ENCODE assay signal across 11 cellular contexts in the genomic region with DNA sequence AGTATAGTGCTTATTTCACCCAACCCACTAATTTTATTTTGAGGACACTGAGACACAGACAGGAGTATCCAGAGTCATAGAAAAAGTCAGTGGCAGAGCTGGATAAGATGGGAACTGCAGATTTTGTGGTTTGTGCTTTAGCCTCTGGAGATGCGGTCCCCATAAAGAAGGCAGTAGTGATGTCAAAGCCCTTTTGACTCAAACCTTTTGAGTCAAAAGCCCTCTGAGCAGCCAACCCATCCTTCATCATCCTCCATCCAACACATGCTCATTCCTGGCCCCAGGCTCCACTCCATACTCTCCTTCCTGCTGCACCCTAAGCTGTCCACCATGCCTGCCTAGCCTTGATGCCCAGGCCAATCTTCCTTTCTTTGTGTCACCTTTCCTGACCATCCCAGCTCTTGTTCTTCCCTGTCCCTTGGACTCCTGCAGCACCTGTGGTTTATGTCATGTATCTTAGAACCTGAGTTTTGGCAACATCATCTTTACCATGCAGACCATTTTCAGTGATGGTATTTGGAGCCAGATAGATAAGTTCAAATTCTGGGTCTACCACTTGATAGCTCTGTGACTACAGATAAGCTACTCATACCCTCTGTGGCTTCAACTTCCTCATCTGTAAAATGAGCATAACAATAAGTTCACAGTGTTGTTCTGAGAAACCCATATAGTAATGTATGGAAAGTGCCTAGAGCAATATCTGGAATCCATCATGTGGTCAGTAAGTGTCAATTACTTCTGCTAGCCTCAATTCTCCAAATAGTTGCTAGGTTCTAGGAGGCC. TPM values are rescaled to one million over a fixed set of nuclear protein-coding genes. Genes with fewer than 3 reads are reported as not detected.
DNase-seq lines count a peak whose midpoint lies in the region; ATAC-seq, FAIRE-seq and TF ChIP-seq lines count a peak whose summit lies in the region.
"Had no signal": no experiment of that assay in that cellular context is flagged by ENCODE, and none has a peak within 500 bp of the region (broad histone marks: within the 10 kb centered on the region; RNA-seq: fewer than 3 reads in every experiment).

No MANE protein-coding gene starts in this region.

- H3K36me3 ChIP-seq in GM12878 (ENCODE audit: control insufficient read depth in 2 of 2, insufficient read depth in 2 of 2, low read length in 1 of 2), result peaks cover 12 to 17% of the 10 kb centered on the region in 2 experiments

- in situ Hi-C loops in GM12878 (cut with MboI), result no loop called here

- H3K27ac ChIP-seq in GM12878 (ENCODE audit: control insufficient read depth, insufficient read depth), result peak overlapping the region; percentile 92

- RAD21 ChIA-PET in GM12878 (lab: Charles Lee; ENCODE audit: unreplicated experiment), result interaction anchor here (0.6 to 15.7 kb wide), 18 partner anchors 11 to 196 kb away, joined by 3 to 194 read pairs (median 5); partner anchors contain the start of genes CD48, SLAMF1 and SLAMF6

- TF ChIP-seq CTCF in NB4 (IDR thresholded peaks at IDR 0.05; ENCODE audit: low read depth, low read length), result no peak
- no peak for TF ChIP-seq CTCF in GM12878 (IDR thresholded peaks at IDR 0.05 in 2 of 3, conservative IDR thresholded peaks at IDR 0.05 in 1 of 3; ENCODE audit: control insufficient read depth in 2 of 3, extremely low read depth in 1 of 3, insufficient read depth in 1 of 3, low read depth in 3 of 3, low read length in 3 of 3)
- TF ChIP-seq CTCF in progenitor cell of endocrine pancreas (IDR thresholded peaks at IDR 0.05; ENCODE audit: unreplicated experiment), result no peak

- no peaks in the 10 kb centered on the region for H4K20me1 ChIP-seq in GM12878 (ENCODE audit: control insufficient read depth, insufficient read depth)

- H3K9ac ChIP-seq in GM12878 (ENCODE audit: control insufficient read depth, insufficient read depth, low read length), result peak overlapping the region; percentile 3

- TF ChIP-seq POLR2A in NB4 (IDR thresholded peaks at IDR 0.05; ENCODE audit: extremely low read depth, insufficient read length) (no peak), GM12878 (IDR thresholded peaks at IDR 0.05; ENCODE audit: low read depth, low read length) (peak; percentile 76), H54 (IDR thresholded peaks at IDR 0.05; ENCODE audit: low read depth, low read length) (no peak)

- H3K4me3 ChIP-seq in NB4 (ENCODE audit: low read depth, low read length), result no peak overlapping the region
- H3K4me3 ChIP-seq in GM12878, result peak overlapping the region; percentile 18; the same call in 1 of the 2 replicates

- no peaks in the 10 kb centered on the region for H3K9me3 ChIP-seq in GM12878 (replicated peaks; ENCODE audit: control insufficient read depth, insufficient read depth, low read length)

- DNase-seq in GDM1 (lab: John Stamatoyannopoulos, UW) (peak; percentile 39), NB4 (ENCODE audit: low read depth) (peak; percentile 53), GM12878 (ENCODE audit: low read depth, low spot score) (no peak), D341Med (ENCODE audit: low spot score) (no peak), SHP77 treated with DMSO at 0.1 percent for 48 hours (lab: John Stamatoyannopoulos, UW) (no peak), H54 (ENCODE audit: insufficient read length, low spot score) (no peak), progenitor cell of endocrine pancreas (ENCODE audit: low spot score, unreplicated experiment) (no peak)

- FAIRE-seq in GM12878 (lab: Jason Lieb, UNC), result no peak
- no peak for FAIRE-seq in H54 (lab: Jason Lieb, UNC)
- FAIRE-seq: endothelial cell of umbilical vein, TTC549 had no signal

- SMC1A ChIA-PET in GM12878 (lab: Charles Lee; ENCODE audit: uncharacterized antibody, unreplicated experiment), result interaction anchor here (0.8 to 17.6 kb wide), 18 partner anchors 8 to 325 kb away, joined by 3 to 259 read pairs (median 5); partner anchors contain the start of gene SLAMF1

- POLR2A ChIA-PET in GM12878 (lab: Charles Lee), result interaction anchor here (0.5 to 5.9 kb wide), 20 partner anchors 9 to 595 kb away, joined by 3 to 42 read pairs (median 4); partner anchors contain the start of gene SLAMF1

- no peak for TF ChIP-seq RAD21 in GM12878 (IDR thresholded peaks at IDR 0.05; ENCODE audit: insufficient read depth, low read depth, low read length)

- H3K27me3 ChIP-seq in GM12878 (replicated peaks in 1 of 2; ENCODE audit: control insufficient read depth in 2 of 2, insufficient read depth in 2 of 2, low read length in 1 of 2), result no peaks in the 10 kb centered on the region

- H3K4me2 ChIP-seq in GM12878 (ENCODE audit: control insufficient read depth, insufficient read depth), result peak overlapping the region; percentile 66

- peaks cover 11% of the 10 kb centered on the region for H3K4me1 Mint-ChIP-seq in progenitor cell of endocrine pancreas (ENCODE audit: low read depth)

- peaks cover 4% of the 10 kb centered on the region for H3K27me3 Mint-ChIP-seq in progenitor cell of endocrine pancreas

- H3K79me2 ChIP-seq in GM12878 (ENCODE audit: control insufficient read depth, insufficient read depth, low read length), result peaks cover 68% of the 10 kb centered on the region

- peaks cover 83% of the 10 kb centered on the region for H3K4me1 ChIP-seq in GM12878 (ENCODE audit: control insufficient read depth, insufficient read depth, low read length)

- ATAC-seq in GM19328 (IDR thresholded peaks at IDR 0.05; ENCODE audit: unreplicated experiment) (peak; percentile 35), GM12878 (peak; percentile 62)

- BruUV-seq in GM12878 (replicated peaks; lab: Mats Ljungman, UMichigan), result TSS peak; percentile 0

- H3K27ac Mint-ChIP-seq in progenitor cell of endocrine pancreas, result no peak overlapping the region

- CTCF ChIA-PET in GM12878 (lab: Yijun Ruan, JAX), result interaction anchor here (0.9 to 1.8 kb wide), 8 partner anchors 14 to 150 kb away, joined by 3 to 6 read pairs (median 4); partner anchors contain the start of gene SLAMF1

- H2AFZ ChIP-seq in GM12878 (ENCODE audit: control insufficient read depth, low read depth, low read length), result no peak overlapping the region

- H3K36me3 Mint-ChIP-seq in progenitor cell of endocrine pancreas (ENCODE audit: insufficient read depth), result no peaks in the 10 kb centered on the region

- H3K4me3 Mint-ChIP-seq in progenitor cell of endocrine pancreas (ENCODE audit: low read depth), result no peak overlapping the region

- peak in 1 of 2 experiments; percentile 53; a peak in 2 of 4 replicates for TF ChIP-seq EP300 in GM12878 (IDR thresholded peaks at IDR 0.05; ENCODE audit: borderline replicate concordance in 1 of 2, control insufficient read depth in 1 of 2, low read depth in 2 of 2, low read length in 2 of 2)

- intact Hi-C loops in GM12878 (cut with micrococcal nuclease; ENCODE audit: unreplicated experiment), result loop anchor here (2.0 kb wide), 1 partner anchor 20 kb away; the partner anchor contains the start of gene SLAMF1

- H3K9me3 Mint-ChIP-seq in progenitor cell of endocrine pancreas (ENCODE audit: low read depth), result no peaks in the 10 kb centered on the region

- WGBS in GM12878 (ENCODE audit: insufficient coverage, insufficient replicate concordance, low lambda C conversion rate, missing lambda C conversion rate), result 0% methylated on average over 1 of the region's 1 CpG

TF ChIP-seq in GM12878, 131 proteins besides CTCF, POLR2A, EP300 and RAD21 (continues in another document):
- TF ChIP-seq DPF2 (IDR thresholded peaks at IDR 0.05) (no peak), CBX5 (IDR thresholded peaks at IDR 0.05; ENCODE audit: low read depth) (no peak), JUND (IDR thresholded peaks at IDR 0.05; ENCODE audit: low read depth, low read length) (no peak), SIN3A (IDR thresholded peaks at IDR 0.05; ENCODE audit: low read depth, low read length) (no peak)

RNA-seq across cellular contexts. Expression of gene SLAMF1, which starts 20.1 kb away (rescaled TPM):
- total RNA-seq in GM12878 (2013; cell fraction: nucleolus; rRNA removed), result 1,111 and 1,167 TPM in 2 replicates
- 121 and 136 TPM in 2 replicates for total RNA-seq in GM12878 (2014; rRNA removed)
- 134 and 145 TPM in 2 replicates for total RNA-seq in GM12878 (2014; rRNA removed; fragmentation: Illumina TruSeq; extraction: Trizol)
- total RNA-seq in GM12878 (2021), result 125 and 140 TPM in 2 replicates
- 41.2 TPM for polyA plus RNA-seq in GM12878 (2011; ENCODE audit: low read depth)
- 260 and 289 TPM in 2 replicates for polyA plus RNA-seq in GM12878 (2011; rRNA removed)
- polyA plus RNA-seq in GM12878 (2011; cell fraction: cytosol; rRNA removed), result 194 and 205 TPM in 2 replicates
- polyA plus RNA-seq in GM12878 (2011; cell fraction: nucleus; rRNA removed), result 385 and 567 TPM in 2 replicates
- 73.7 and 121 TPM in 2 replicates for polyA plus RNA-seq in GM12878 (2012)
- 134 and 155 TPM in 2 replicates for polyA plus RNA-seq in GM12878 (2014; fragmentation: Illumina TruSeq; extraction: Trizol)
- 100 to 1,000 TPM; 128 to 145 TPM for polyA plus RNA-seq in GM12878 (2014; fragmentation: Nextera tagmentation; extraction: Ambion mirVana)
- polyA plus RNA-seq in GM12878 (2014; rRNA removed), result 154 and 204 TPM in 2 replicates
- 10 to 100 TPM; 87.3 to 89.7 TPM for polyA plus RNA-seq in GM12878 (2016; fragmentation: Nextera tagmentation; extraction: Ambion mirVana)
- polyA minus RNA-seq in GM12878 (2011; rRNA and poly(A)+ RNA removed), result 378 and 409 TPM in 2 replicates
- 105 and 108 TPM in 2 replicates for polyA minus RNA-seq in GM12878 (2011; cell fraction: cytosol; rRNA and poly(A)+ RNA removed)
- polyA minus RNA-seq in GM12878 (2011; cell fraction: nucleus; rRNA and poly(A)+ RNA removed), result 309 and 389 TPM in 2 replicates
- total RNA-seq in progenitor cell of endocrine pancreas, result not detected in 2 replicates
- total RNA-seq: endothelial cell of umbilical vein, myocyte had no signal
- polyA plus RNA-seq: endothelial cell of umbilical vein had no signal

RNA-seq across cellular contexts. Expression of gene CD84, which starts 47.5 kb away (rescaled TPM):
- total RNA-seq in GM12878 (2013; cell fraction: nucleolus; rRNA removed), result 245 and 258 TPM in 2 replicates
- total RNA-seq in GM12878 (2014; rRNA removed) (12.3 and 15.2 TPM in 2 replicates), GM12878 (2014; rRNA removed; fragmentation: Illumina TruSeq; extraction: Trizol) (13.8 and 14.5 TPM in 2 replicates), GM12878 (2021) (10.4 and 14.2 TPM in 2 replicates), progenitor cell of endocrine pancreas (not detected in 2 replicates)
- polyA plus RNA-seq in GM12878 (2011; ENCODE audit: low read depth), result 12.7 TPM
- polyA plus RNA-seq in GM12878 (2011; rRNA removed) (18.1 and 20.8 TPM in 2 replicates), GM12878 (2014; fragmentation: Illumina TruSeq; extraction: Trizol) (20.3 and 26.6 TPM in 2 replicates), GM12878 (2014; fragmentation: Nextera tagmentation; extraction: Ambion mirVana) (1 to 10 TPM; 3.4 to 6.8 TPM), GM12878 (2014; rRNA removed) (9.3 and 11.2 TPM in 2 replicates), GM12878 (2016; fragmentation: Nextera tagmentation; extraction: Ambion mirVana) (1 to 10 TPM; 7.5 to 7.9 TPM)
- polyA plus RNA-seq in GM12878 (2011; cell fraction: cytosol; rRNA removed), result 7.7 and 7.8 TPM in 2 replicates
- polyA plus RNA-seq in GM12878 (2011; cell fraction: nucleus; rRNA removed), result 20.4 and 23.3 TPM in 2 replicates
- polyA plus RNA-seq in GM12878 (2012), result 9.2 and 10.5 TPM in 2 replicates
- 21.3 and 24.2 TPM in 2 replicates for polyA minus RNA-seq in GM12878 (2011; rRNA and poly(A)+ RNA removed)
- 2.3 and 2.4 TPM in 2 replicates for polyA minus RNA-seq in GM12878 (2011; cell fraction: cytosol; rRNA and poly(A)+ RNA removed)
- polyA minus RNA-seq in GM12878 (2011; cell fraction: nucleus; rRNA and poly(A)+ RNA removed), result 16.3 and 17.8 TPM in 2 replicates
- total RNA-seq: endothelial cell of umbilical vein, myocyte had no signal
- polyA plus RNA-seq: endothelial cell of umbilical vein had no signal

Comparison
In these comparisons a context has a peak if more than half of its experiments do, and no peak if none do; other contexts are left out.
1. DNase-seq: peak in GDM1 (single experiment) and NB4 (single experiment); none in GM12878 (single experiment), D341Med (single experiment), SHP77 treated with DMSO at 0.1 percent for 48 hours (single experiment), H54 (single experiment) and progenitor cell of endocrine pancreas (single experiment).
2. RNA of gene SLAMF1, which starts 20.1 kb away (total RNA-seq): 121 to 1,167 TPM in GM12878; not detected in progenitor cell of endocrine pancreas; every median in the first group is over 100 times any median in the second.
3. RNA of gene CD84, which starts 47.5 kb away (total RNA-seq): 10.4 to 258 TPM in GM12878; not detected in progenitor cell of endocrine pancreas; every median in the first group is over 10 times any median in the second.